In genomic region chr20:50866036-50866685, GRCh38 we compare ENCODE assay signal across 1 cellular context.
TF ChIP-seq lines count a peak whose summit lies in the region.

No MANE protein-coding gene starts in this region.

TF ChIP-seq in IMR-90, 13 proteins besides CTCF, POLR2A, EP300 and RAD21:
- TF ChIP-seq FOS (IDR thresholded peaks at IDR 0.05; ENCODE audit: low read depth, low read length), result no peak
- no peak for TF ChIP-seq RCOR1 (IDR thresholded peaks at IDR 0.05; ENCODE audit: insufficient replicate concordance, low read length)
- TF ChIP-seq ELK1 (IDR thresholded peaks at IDR 0.05; ENCODE audit: borderline replicate concordance, low read depth, low read length), result no peak
- TF ChIP-seq MXI1 (IDR thresholded peaks at IDR 0.05; ENCODE audit: borderline replicate concordance, low read depth, low read length), result no peak
- TF ChIP-seq SMC3 (IDR thresholded peaks at IDR 0.05; ENCODE audit: low read depth, low read length), result no peak
- no peak for TF ChIP-seq RFX5 (IDR thresholded peaks at IDR 0.05; ENCODE audit: low read depth, low read length)
- no peak for TF ChIP-seq BHLHE40 (IDR thresholded peaks at IDR 0.05; ENCODE audit: low read depth, low read length)
- TF ChIP-seq CHD1 (IDR thresholded peaks at IDR 0.05; ENCODE audit: low read depth, low read length), result no peak
- no peak for TF ChIP-seq MAZ (IDR thresholded peaks at IDR 0.05; ENCODE audit: borderline replicate concordance, low read depth, low read length)
- no peak for TF ChIP-seq MAFK (IDR thresholded peaks at IDR 0.05; ENCODE audit: low read depth, low read length)
- TF ChIP-seq NFE2L2 (IDR thresholded peaks at IDR 0.05; ENCODE audit: low read depth, low read length), result no peak
- no peak for TF ChIP-seq USF2 (IDR thresholded peaks at IDR 0.05; ENCODE audit: low read depth, low read length)
- no peak for TF ChIP-seq CEBPB (IDR thresholded peaks at IDR 0.05; ENCODE audit: low read depth, low read length)
